Comparison of ENCODE assay signal across 8 cellular contexts in the genomic region with DNA sequence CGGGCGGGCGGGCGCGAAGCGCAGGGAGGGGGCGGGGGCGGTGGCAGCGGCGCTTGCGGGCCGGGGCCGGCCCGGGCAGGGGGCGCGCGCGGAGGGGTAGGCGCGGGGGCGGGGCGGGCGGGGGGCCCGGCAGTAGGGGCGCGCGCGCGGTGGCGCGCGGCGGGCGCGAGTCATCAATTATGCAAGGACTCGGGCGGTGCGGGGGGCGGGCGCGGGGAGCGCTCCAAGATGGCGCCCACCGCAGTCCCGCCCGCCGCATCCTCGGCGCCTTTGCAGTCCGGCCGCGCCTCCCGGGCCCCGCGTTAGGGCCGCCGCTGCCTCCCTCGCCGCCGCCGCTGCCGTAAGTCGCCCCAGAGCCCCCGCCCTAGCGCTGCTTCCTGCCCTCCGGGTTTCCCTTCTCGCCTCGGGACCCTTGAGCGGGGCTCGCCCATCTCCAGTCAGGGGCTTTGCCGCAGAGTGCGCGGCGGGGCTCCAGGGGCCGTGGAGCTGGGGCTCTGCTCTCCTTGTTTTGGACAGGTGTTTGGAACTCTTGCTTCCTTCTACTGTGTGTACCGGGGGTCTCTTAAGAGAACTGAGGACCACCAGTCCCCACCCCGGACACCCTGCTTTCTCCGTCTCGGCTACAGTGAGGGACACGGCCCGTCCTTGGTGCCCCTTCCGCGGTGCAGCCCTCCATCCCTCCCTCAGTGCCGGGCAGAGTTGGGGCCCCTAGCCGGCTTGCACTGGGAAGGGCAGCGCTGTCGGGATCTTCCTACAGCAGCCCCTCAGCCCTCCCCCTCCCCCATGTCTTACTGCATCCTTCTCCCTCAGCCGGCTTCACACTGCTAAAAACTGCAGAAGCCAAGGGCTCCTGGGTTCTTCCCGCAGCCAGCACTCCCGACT. TPM values are rescaled to one million over a fixed set of nuclear protein-coding genes. Genes with fewer than 3 reads are reported as not detected.
DNase-seq lines count a peak whose midpoint lies in the region; ATAC-seq and TF ChIP-seq lines count a peak whose summit lies in the region.

Gene SCN8A, plus strand, starts transcription at position 214 of the 882 bp plus-strand sequence. CDS start 71,585 bp downstream, outside the sequence.

- H3K27ac Mint-ChIP-seq in HFFc6 (peak within 1 kb of the TSS; percentile 84), neural crest cell (ENCODE audit: unreplicated experiment) (no peak within 1 kb of the TSS), type B pancreatic cell (peak within 1 kb of the TSS; percentile 61)
- peak within 1 kb of the TSS; percentile 30 for H3K27ac Mint-ChIP-seq in activated T-helper 2 cell treated with anti-CD3 and anti-CD28 coated beads, Interferon-gamma antibody, Interleukin-2, Interleukin-4, amounts not matched to agents 10 μg/mL and 5 μg/mL and 100 μg/mL, durations not matched to agents 14 hours and 24 hours and 36 hours

- H3K4me1 Mint-ChIP-seq in HFFc6 (ENCODE audit: low read depth) (peaks cover 51% of the 10 kb centered on the region), neural crest cell (peaks cover 29% of the 10 kb centered on the region), type B pancreatic cell (ENCODE audit: unreplicated experiment) (peaks cover 10% of the 10 kb centered on the region)
- peaks cover 7% of the 10 kb centered on the region for H3K4me1 Mint-ChIP-seq in activated T-helper 2 cell treated with anti-CD3 and anti-CD28 coated beads, Interferon-gamma antibody, Interleukin-2, Interleukin-4, amounts not matched to agents 10 μg/mL and 5 μg/mL and 100 μg/mL, durations not matched to agents 14 hours and 24 hours and 36 hours (ENCODE audit: low read depth)

- H3K4me3 Mint-ChIP-seq in HFFc6 (peak within 1 kb of the TSS; percentile 92), neural crest cell (peak within 1 kb of the TSS; percentile 93), type B pancreatic cell (peak within 1 kb of the TSS; percentile 91)
- H3K4me3 Mint-ChIP-seq in activated T-helper 2 cell treated with anti-CD3 and anti-CD28 coated beads, Interferon-gamma antibody, Interleukin-2, Interleukin-4, amounts not matched to agents 10 μg/mL and 5 μg/mL and 100 μg/mL, durations not matched to agents 14 hours and 24 hours and 36 hours (ENCODE audit: low read depth) = peak within 1 kb of the TSS; percentile 86

- H3K9me3 Mint-ChIP-seq in HFFc6 = no peaks in the 10 kb centered on the region
- no peaks in the 10 kb centered on the region for H3K9me3 Mint-ChIP-seq in activated T-helper 2 cell treated with anti-CD3 and anti-CD28 coated beads, Interferon-gamma antibody, Interleukin-2, Interleukin-4, amounts not matched to agents 10 μg/mL and 5 μg/mL and 100 μg/mL, durations not matched to agents 14 hours and 24 hours and 36 hours
- no peaks in the 10 kb centered on the region for H3K9me3 Mint-ChIP-seq in neural crest cell
- H3K9me3 Mint-ChIP-seq in type B pancreatic cell = no peaks in the 10 kb centered on the region

- no peak for TF ChIP-seq CTCF in HFFc6 (IDR thresholded peaks at IDR 0.05)
- no peak for TF ChIP-seq CTCF in fibroblast of pulmonary artery (IDR thresholded peaks at IDR 0.05; ENCODE audit: low read length, missing control alignments)
- no peak for TF ChIP-seq CTCF in neural crest cell (conservative IDR thresholded peaks at IDR 0.05)
- TF ChIP-seq CTCF in type B pancreatic cell (conservative IDR thresholded peaks at IDR 0.05) = no peak

- ATAC-seq in GM21619 (IDR thresholded peaks at IDR 0.05; ENCODE audit: unreplicated experiment) = no peak

- intact Hi-C loops in activated T-helper 2 cell treated with anti-CD3 and anti-CD28 coated beads, Interferon-gamma antibody, Interleukin-2, Interleukin-4, amounts not matched to agents 10 μg/mL and 5 μg/mL and 100 μg/mL, durations not matched to agents 14 hours and 24 hours and 36 hours (cut with micrococcal nuclease) = loop anchor here (10.0 kb wide), 1 partner anchor 234 kb away; no protein-coding TSS in a partner anchor

- H3K27me3 Mint-ChIP-seq in HFFc6 (ENCODE audit: insufficient read depth) = no peaks in the 10 kb centered on the region; the same call in 1 of the 2 replicates
- H3K27me3 Mint-ChIP-seq in activated T-helper 2 cell treated with anti-CD3 and anti-CD28 coated beads, Interferon-gamma antibody, Interleukin-2, Interleukin-4, amounts not matched to agents 10 μg/mL and 5 μg/mL and 100 μg/mL, durations not matched to agents 14 hours and 24 hours and 36 hours (ENCODE audit: low read depth) = peaks cover 62% of the 10 kb centered on the region
- peaks cover 7% of the 10 kb centered on the region for H3K27me3 Mint-ChIP-seq in neural crest cell (ENCODE audit: low read depth)
- H3K27me3 Mint-ChIP-seq in type B pancreatic cell = peaks cover 57% of the 10 kb centered on the region

- H3K36me3 Mint-ChIP-seq in HFFc6 (ENCODE audit: low read depth) = peaks cover 11% of the 10 kb centered on the region
- H3K36me3 Mint-ChIP-seq in activated T-helper 2 cell treated with anti-CD3 and anti-CD28 coated beads, Interferon-gamma antibody, Interleukin-2, Interleukin-4, amounts not matched to agents 10 μg/mL and 5 μg/mL and 100 μg/mL, durations not matched to agents 14 hours and 24 hours and 36 hours (ENCODE audit: low read depth) = no peaks in the 10 kb centered on the region
- no peaks in the 10 kb centered on the region for H3K36me3 Mint-ChIP-seq in neural crest cell (ENCODE audit: low read depth)
- no peaks in the 10 kb centered on the region for H3K36me3 Mint-ChIP-seq in type B pancreatic cell

- DNase-seq in COR-L47 (lab: John Stamatoyannopoulos, UW) = peak; percentile 77
- peak; percentile 45 for DNase-seq in HFFc6
- DNase-seq in NCI-H774 (lab: John Stamatoyannopoulos, UW) = peak; percentile 82
- peak; percentile 32 for DNase-seq in activated T-helper 2 cell treated with anti-CD3 and anti-CD28 coated beads, Interferon-gamma antibody, Interleukin-2, Interleukin-4, amounts not matched to agents 10 μg/mL and 5 μg/mL and 100 μg/mL, durations not matched to agents 14 hours and 24 hours and 36 hours (ENCODE audit: low spot score)
- DNase-seq in fibroblast of pulmonary artery (ENCODE audit: low read depth) = peak; percentile 11
- DNase-seq in neural crest cell (ENCODE audit: low read depth, low spot score) = peak; percentile 70
- peak; percentile 78 for DNase-seq in type B pancreatic cell (ENCODE audit: extremely low spot score, unreplicated experiment)

- peak within 1 kb of the TSS; percentile 52 for H3K4me3 ChIP-seq in fibroblast of pulmonary artery (replicated peaks; ENCODE audit: low read depth, low read length)

RNA-seq across cellular contexts. Expression of gene SCN8A, which starts in this region (rescaled TPM):
- 10 to 100 TPM; 13.4 to 16.0 (median 15.3) TPM for total RNA-seq in HFFc6 (2021; fragmentation: NEBNext Ultra II Directional; extraction: Animal tissue kit (Norgen Biotek cat#: 25700))
- 0.25 and 0.39 TPM in 2 replicates for total RNA-seq in activated T-helper 2 cell treated with anti-CD3 and anti-CD28 coated beads, Interferon-gamma antibody, Interleukin-2, Interleukin-4, amounts not matched to agents 10 μg/mL and 5 μg/mL and 100 μg/mL, durations not matched to agents 14 hours and 24 hours and 36 hours
- total RNA-seq in neural crest cell = 13.0 and 13.5 TPM in 2 replicates
- total RNA-seq in type B pancreatic cell (ENCODE audit: low replicate concordance) = 2.6 and 3.9 TPM in 2 replicates

Comparison
In these comparisons a context has a peak if more than half of its experiments do, and no peak if none do; other contexts are left out.
1. Peak in DNase-seq in activated T-helper 2 cell treated with anti-CD3 and anti-CD28 coated beads, Interferon-gamma antibody, Interleukin-2, Interleukin-4, amounts not matched to agents 10 μg/mL and 5 μg/mL and 100 μg/mL, durations not matched to agents 14 hours and 24 hours and 36 hours; RNA of the gene not detected or under 1 TPM.
2. DNase-seq: peak in every context shown above with its lines; median percentile 82 in NCI-H774; 78 in type B pancreatic cell; 77 in COR-L47; 70 in neural crest cell; 45 in HFFc6; 32 in activated T-helper 2 cell treated with anti-CD3 and anti-CD28 coated beads, Interferon-gamma antibody, Interleukin-2, Interleukin-4, amounts not matched to agents 10 μg/mL and 5 μg/mL and 100 μg/mL, durations not matched to agents 14 hours and 24 hours and 36 hours; 11 in fibroblast of pulmonary artery.